12 cellular contexts compared by ENCODE assay signal in the genomic region with DNA sequence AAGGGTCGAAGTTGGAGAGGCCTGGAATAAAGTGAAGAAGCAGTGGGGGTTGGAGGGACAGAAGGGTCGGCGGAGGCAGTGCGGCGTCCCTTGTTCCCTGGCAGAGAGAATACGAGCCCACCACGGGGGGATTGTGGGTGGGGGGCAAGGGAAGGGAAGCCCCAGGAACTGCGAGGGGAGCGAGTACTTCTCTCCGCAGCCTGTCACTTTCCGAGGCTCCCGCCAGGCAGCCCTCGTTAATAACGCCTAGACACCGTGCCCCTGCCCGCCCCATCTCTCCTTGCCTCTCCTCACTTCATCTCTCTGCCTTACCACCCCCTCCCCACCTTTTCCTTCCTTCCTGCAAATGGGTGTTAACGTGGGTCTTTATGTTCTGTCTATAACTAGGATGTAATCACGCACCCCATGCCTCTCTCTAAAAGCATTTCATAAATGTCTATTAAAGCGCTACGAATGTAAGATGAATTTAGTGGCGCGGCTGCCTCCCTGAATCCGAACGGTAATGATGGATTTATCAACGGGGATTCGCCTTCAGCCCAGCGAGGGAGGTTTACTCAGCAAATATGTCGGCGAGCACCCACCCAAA. TPM values are rescaled to one million over a fixed set of nuclear protein-coding genes. Genes with fewer than 3 reads are reported as not detected.
DNase-seq lines count a peak whose midpoint lies in the region; TF ChIP-seq lines count a peak whose summit lies in the region.
"Had no signal": no experiment of that assay in that cellular context is flagged by ENCODE, and none has a peak within 500 bp of the region (broad histone marks: within the 10 kb centered on the region; RNA-seq: fewer than 3 reads in every experiment).

No MANE protein-coding gene starts in this region.

- peaks cover 14% of the 10 kb centered on the region for H3K9me3 Mint-ChIP-seq in T-helper 1 cell treated with Interleukin-12 subunit alpha and Interleukin-12 subunit beta and Interleukin-4 antibody, amounts not matched to agents 30 μg/mL and 1 μg/mL, for 36 hours

- DNase-seq in T-helper 1 cell (no peak), testis (no peak), foreskin fibroblast (no peak), activated gamma-delta T cell treated with Interleukin-2 at 50 U/mL for 16 hours (no peak), DMS 273 treated with DMSO at 0.1 percent for 48 hours (lab: John Stamatoyannopoulos, UW) (no peak)
- DNase-seq: activated effector memory CD4-positive, alpha-beta T cell treated with anti-CD3 and anti-CD28 coated beads, Interleukin-2, amount 50 U/mL, for 16 hours; DND-41; NCI-H1436 treated with DMSO at 0.1 percent for 48 hours had no signal

- H3K27me3 ChIP-seq in ectodermal cell (ENCODE audit: control insufficient read depth, insufficient read depth, low read length, poor library complexity, severe bottlenecking), result peaks cover 66% of the 10 kb centered on the region
- no peaks in the 10 kb centered on the region for H3K27me3 ChIP-seq in mucosa of rectum (ENCODE audit: control insufficient read depth in 2 of 2, insufficient read depth in 2 of 2, low read length in 2 of 2)
- no peaks in the 10 kb centered on the region for H3K27me3 ChIP-seq in testis

- H3K4me3 ChIP-seq in ectodermal cell (ENCODE audit: insufficient read depth, low read depth, low read length), result peak overlapping the region; percentile 88
- no peak overlapping the region for H3K4me3 ChIP-seq in mucosa of rectum (ENCODE audit: low read length in 2 of 2)
- H3K4me3 ChIP-seq in testis, result peak overlapping the region in 1 of 2 donors; percentile 86
- no peak overlapping the region for H3K4me3 ChIP-seq in foreskin fibroblast (ENCODE audit: low read depth in 1 of 2, low read length in 2 of 2)

- peak overlapping the region; percentile 26 for H3K27ac Mint-ChIP-seq in T-helper 1 cell treated with Interleukin-12 subunit alpha and Interleukin-12 subunit beta and Interleukin-4 antibody, amounts not matched to agents 30 μg/mL and 1 μg/mL, for 36 hours

- H3K9ac ChIP-seq in mucosa of rectum (ENCODE audit: low read depth in 1 of 2, low read length in 2 of 2), result peak overlapping the region in 1 of 2 donors; percentile 58

- H3K4me1 ChIP-seq in ectodermal cell (ENCODE audit: control insufficient read depth, insufficient read depth, low read length), result peaks cover 69% of the 10 kb centered on the region
- H3K4me1 ChIP-seq in mucosa of rectum (ENCODE audit: control insufficient read depth in 2 of 2, insufficient read depth in 2 of 2, low read length in 2 of 2), result peaks cover 7 to 34% of the 10 kb centered on the region in 2 donors
- H3K4me1 ChIP-seq in testis, result peaks cover 20% of the 10 kb centered on the region

- H3K4me1 Mint-ChIP-seq in T-helper 1 cell treated with Interleukin-12 subunit alpha and Interleukin-12 subunit beta and Interleukin-4 antibody, amounts not matched to agents 30 μg/mL and 1 μg/mL, for 36 hours (ENCODE audit: low read depth), result peaks cover 4% of the 10 kb centered on the region

- TF ChIP-seq CTCF in testis (IDR thresholded peaks at IDR 0.05), result no peak
- no peak for TF ChIP-seq CTCF in foreskin fibroblast (IDR thresholded peaks at IDR 0.05; ENCODE audit: low read depth, low read length)

- no peak for TF ChIP-seq POLR2A in testis (IDR thresholded peaks at IDR 0.05)

- H3K27ac ChIP-seq in ectodermal cell (ENCODE audit: insufficient read depth, low read depth, low read length, poor library complexity, severe bottlenecking) (peak overlapping the region; percentile 47), mucosa of rectum (ENCODE audit: low read depth in 2 of 2, low read length in 2 of 2) (peak overlapping the region; percentile 69 to 72), testis (peak overlapping the region; percentile 95 to 97)
- H3K27ac ChIP-seq: 22Rv1 had no signal

- no peak overlapping the region for H3K4me3 Mint-ChIP-seq in T-helper 1 cell treated with Interleukin-12 subunit alpha and Interleukin-12 subunit beta and Interleukin-4 antibody, amounts not matched to agents 30 μg/mL and 1 μg/mL, for 36 hours

- H3K27me3 Mint-ChIP-seq in T-helper 1 cell treated with Interleukin-12 subunit alpha and Interleukin-12 subunit beta and Interleukin-4 antibody, amounts not matched to agents 30 μg/mL and 1 μg/mL, for 36 hours (ENCODE audit: low read depth), result peaks cover 97% of the 10 kb centered on the region

- H3K36me3 Mint-ChIP-seq in T-helper 1 cell treated with Interleukin-12 subunit alpha and Interleukin-12 subunit beta and Interleukin-4 antibody, amounts not matched to agents 30 μg/mL and 1 μg/mL, for 36 hours (ENCODE audit: low read depth), result no peaks in the 10 kb centered on the region

- H3K9me3 ChIP-seq in ectodermal cell (ENCODE audit: control insufficient read depth, low read length), result no peaks in the 10 kb centered on the region
- H3K9me3 ChIP-seq in mucosa of rectum (ENCODE audit: control insufficient read depth in 2 of 2, low read length in 2 of 2), result no peaks in the 10 kb centered on the region
- H3K9me3 ChIP-seq in testis, result no peaks in the 10 kb centered on the region

- H3K36me3 ChIP-seq in ectodermal cell (ENCODE audit: control insufficient read depth, insufficient read depth, low read length) (peaks cover 6% of the 10 kb centered on the region), mucosa of rectum (ENCODE audit: control insufficient read depth in 2 of 2, insufficient read depth in 2 of 2, low read length in 2 of 2) (no peaks in the 10 kb centered on the region), testis (ENCODE audit: low read depth, missing control alignments) (no peaks in the 10 kb centered on the region)

- 6 to 8% methylated on average over 29 of the region's 29 CpGs for WGBS in ectodermal cell, 2 experiments
- 21% methylated on average over 29 of the region's 29 CpGs for WGBS in testis, 2 donors

- intact Hi-C loops in testis (cut with DNase I; ENCODE audit: low total_unique reads), result loop anchor here (10.0 kb wide), 1 partner anchor 1079 kb away; no protein-coding TSS in a partner anchor

RNA-seq across cellular contexts. Expression of gene NR2F2, which starts 13.7 kb away (rescaled TPM):
- polyA plus RNA-seq in ectodermal cell (2013, experiment 1 of 4), result 101 TPM
- 117 TPM for polyA plus RNA-seq in ectodermal cell (2013, experiment 2 of 4)
- polyA plus RNA-seq in ectodermal cell (2013, experiment 3 of 4), result 80.0 TPM
- 97.4 TPM for polyA plus RNA-seq in ectodermal cell (2013, experiment 4 of 4)
- total RNA-seq in testis, result 10 to 100 TPM; 31.2 to 38.2 TPM
- 42.9 TPM for polyA plus RNA-seq in testis (ENCODE audit: insufficient read depth, low read depth, low replicate concordance)
